1 cellular context compared by ENCODE assay signal in genomic region chr6:36682328-36683144, GRCh38.
A peak's percentile ranks its signal among the peaks of the same experiment; 100 is the strongest.
TF ChIP-seq lines count a peak whose summit lies in the region.

No MANE protein-coding gene starts in this region.

TF ChIP-seq in HepG2, 621 proteins besides CTCF, POLR2A, EP300 and RAD21 (continued from another document and continues in another):
- TF ChIP-seq ZNF639 (CRISPR knock-in tag; conservative IDR thresholded peaks at IDR 0.05) (no peak), ZBTB38 (CRISPR knock-in tag; IDR thresholded peaks at IDR 0.05) (no peak), SOX6 (IDR thresholded peaks at IDR 0.05) (no peak), SOX6 (CRISPR knock-in tag; IDR thresholded peaks at IDR 0.05) (no peak), JUND (CRISPR knock-in tag; IDR thresholded peaks at IDR 0.05) (peak; percentile 44), ZNF296 (CRISPR knock-in tag; conservative IDR thresholded peaks at IDR 0.05) (peak; percentile 22; the same call in 1 of the 2 replicates), ETS1 (CRISPR knock-in tag; IDR thresholded peaks at IDR 0.05) (no peak), ZNF329 (CRISPR knock-in tag; IDR thresholded peaks at IDR 0.05; ENCODE audit: low read depth) (no peak), RERE (CRISPR knock-in tag; IDR thresholded peaks at IDR 0.05; ENCODE audit: low read depth) (0 out of 2 replicates have a peak, but pooled peaks have one; percentile 11), ELF1 (CRISPR knock-in tag; IDR thresholded peaks at IDR 0.05) (no peak), ZBTB44 (CRISPR knock-in tag; IDR thresholded peaks at IDR 0.05) (no peak), ZNF784 (CRISPR knock-in tag; IDR thresholded peaks at IDR 0.05; ENCODE audit: borderline replicate concordance) (no peak), ZNF781 (CRISPR knock-in tag; IDR thresholded peaks at IDR 0.05; ENCODE audit: borderline replicate concordance, not compliant biosample characterization) (no peak), AKAP8 (CRISPR knock-in tag; IDR thresholded peaks at IDR 0.05) (no peak; the same call in 1 of the 2 replicates), ZEB1 (IDR thresholded peaks at IDR 0.05; ENCODE audit: insufficient replicate concordance, low read depth) (no peak), DNMT3B (CRISPR knock-in tag; conservative IDR thresholded peaks at IDR 0.05) (no peak), JDP2 (CRISPR knock-in tag; IDR thresholded peaks at IDR 0.05; ENCODE audit: borderline replicate concordance) (no peak), NR2F6 (IDR thresholded peaks at IDR 0.05) (peak; percentile 96), NR2F6 (CRISPR knock-in tag; IDR thresholded peaks at IDR 0.05) (peak; percentile 94), TIGD3 (CRISPR knock-in tag; IDR thresholded peaks at IDR 0.05; ENCODE audit: borderline replicate concordance) (no peak), ZMAT5 (CRISPR knock-in tag; IDR thresholded peaks at IDR 0.05; ENCODE audit: borderline replicate concordance, low read depth) (no peak), AFF4 (CRISPR knock-in tag; IDR thresholded peaks at IDR 0.05) (no peak), PTBP1 (IDR thresholded peaks at IDR 0.05; ENCODE audit: low read depth, low read length, poor library complexity, severe bottlenecking) (no peak), ZNF562 (CRISPR knock-in tag; IDR thresholded peaks at IDR 0.05; ENCODE audit: borderline replicate concordance) (no peak), ZNF569 (CRISPR knock-in tag; IDR thresholded peaks at IDR 0.05; ENCODE audit: borderline replicate concordance) (no peak), SNAPC5 (CRISPR knock-in tag; IDR thresholded peaks at IDR 0.05; ENCODE audit: borderline replicate concordance) (no peak), PBX2 (CRISPR knock-in tag; IDR thresholded peaks at IDR 0.05) (no peak), SPEN (CRISPR knock-in tag; IDR thresholded peaks at IDR 0.05; ENCODE audit: low read depth) (no peak), ZNF644 (CRISPR knock-in tag; IDR thresholded peaks at IDR 0.05; ENCODE audit: low read depth) (no peak), HES4 (CRISPR knock-in tag; IDR thresholded peaks at IDR 0.05; ENCODE audit: borderline replicate concordance) (no peak), ZNF780A (CRISPR knock-in tag; IDR thresholded peaks at IDR 0.05) (no peak)
